In the genomic region with DNA sequence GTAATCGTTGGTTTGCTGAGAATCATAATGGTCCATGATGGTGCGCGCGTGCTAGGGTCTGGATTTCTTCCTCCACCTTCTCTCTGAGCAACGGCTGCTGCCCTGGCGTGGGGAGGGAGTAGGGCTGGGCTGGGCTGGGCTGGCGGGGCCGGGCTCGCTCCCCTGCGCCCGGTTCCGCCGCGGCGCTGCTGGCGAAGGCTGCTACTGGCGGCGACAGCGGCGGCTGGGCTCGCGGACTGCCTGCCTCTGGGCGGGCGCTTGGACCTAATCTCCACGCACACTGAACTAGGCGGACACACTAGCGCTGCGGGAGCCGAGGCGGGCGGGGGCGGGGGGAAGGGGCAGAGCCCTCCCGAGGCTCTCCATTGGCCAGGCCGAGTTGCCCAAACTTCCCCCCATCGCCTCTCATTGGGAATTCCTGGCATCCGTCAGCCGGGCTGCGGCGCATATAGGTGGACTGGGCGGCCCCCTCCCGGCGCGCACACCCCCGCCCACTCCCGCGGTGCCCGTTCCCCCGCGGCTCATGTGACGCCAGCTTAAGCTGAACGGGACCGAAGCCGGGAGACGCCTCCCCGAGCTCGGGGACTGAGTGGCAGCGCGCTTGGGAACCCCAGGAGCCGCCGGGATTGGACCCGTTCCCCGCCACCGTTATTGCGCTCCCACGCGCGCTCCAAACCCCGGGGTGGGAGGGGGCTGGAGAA, we compare ENCODE assay signal across 8 cellular contexts. TPM values are rescaled to one million over a fixed set of nuclear protein-coding genes. Genes with fewer than 3 reads are reported as not detected.
DNase-seq lines count a peak whose midpoint lies in the region; ATAC-seq and TF ChIP-seq lines count a peak whose summit lies in the region.

Gene ACTN1, minus strand, starts transcription at position 282 of the 701 bp plus-strand sequence. Its CDS starts 246 bp downstream, at position 36.

- peak within 1 kb of the TSS; percentile 94 for H3K27ac ChIP-seq in liver (ENCODE audit: low read depth in 1 of 2, low read length in 2 of 2)

- H3K4me3 ChIP-seq in liver (ENCODE audit: low read depth in 1 of 3, low read length in 3 of 3): peak within 1 kb of the TSS; percentile 67 to 92 (median 87)

- H3K9ac ChIP-seq in liver (ENCODE audit: low read depth in 1 of 2, low read length in 2 of 2): peak within 1 kb of the TSS; percentile 43 to 68

- DNase-seq in DMS153 (lab: John Stamatoyannopoulos, UW): peak; percentile 93
- peak; percentile 97 for DNase-seq in HK-2 (ENCODE audit: unreplicated experiment)
- DNase-seq in NCI-H82 treated with DMSO at 0.1 percent for 48 hours (lab: John Stamatoyannopoulos, UW; ENCODE audit: unreplicated experiment): peak; percentile 78
- DNase-seq in activated CD8-positive, alpha-beta memory T cell treated with anti-CD3 and anti-CD28 coated beads for 24 hours: peak; percentile 86
- peak; percentile 96 for DNase-seq in ecto neural progenitor cell (ENCODE audit: low spot score)
- peak; percentile 59 to 65 for DNase-seq in stimulated activated CD4-positive, alpha-beta T cell treated with anti-CD3 and anti-CD28 coated beads, Interleukin-2, amount 100 ng/mL, for 48 hours

- no peak for ATAC-seq in HG03095 (IDR thresholded peaks at IDR 0.05; ENCODE audit: unreplicated experiment)

- 1% methylated on average over 68 of the region's 68 CpGs for WGBS in liver

- H3K9me3 ChIP-seq in liver (ENCODE audit: control insufficient read depth in 4 of 4, low read length in 3 of 4): no peaks in the 10 kb centered on the region

- H3K36me3 ChIP-seq in liver (ENCODE audit: control insufficient read depth in 4 of 4, insufficient read depth in 3 of 4, low read depth in 1 of 4, low read length in 3 of 4): no peaks in the 10 kb centered on the region

- TF ChIP-seq RAD21 in liver (IDR thresholded peaks at IDR 0.05): peak; percentile 27 to 53

- H3K27me3 ChIP-seq in liver (ENCODE audit: control insufficient read depth in 4 of 4, insufficient read depth in 4 of 4, low read length in 3 of 4): no peaks in the 10 kb centered on the region

- peaks cover 12 to 44% (median 37%) of the 10 kb centered on the region in 4 donors for H3K4me1 ChIP-seq in liver (ENCODE audit: control insufficient read depth in 4 of 4, insufficient read depth in 4 of 4, low read length in 3 of 4)

- no peak for TF ChIP-seq CTCF in liver (IDR thresholded peaks at IDR 0.05; ENCODE audit: low read depth, low read length, missing input control)

TF ChIP-seq in liver, 16 proteins besides CTCF, POLR2A, EP300 and RAD21:
- TF ChIP-seq SP1 (IDR thresholded peaks at IDR 0.05) (peak; percentile 92), NR2F2 (IDR thresholded peaks at IDR 0.05) (no peak), JUND (IDR thresholded peaks at IDR 0.05) (no peak), YY1 (IDR thresholded peaks at IDR 0.05) (peak; percentile 85), HNF4A (conservative IDR thresholded peaks at IDR 0.05) (peak in 1 of 2 donors; percentile 30), GABPA (IDR thresholded peaks at IDR 0.05 in 1 of 2, conservative IDR thresholded peaks at IDR 0.05 in 1 of 2) (peak in 1 of 2 donors; percentile 25), EGR1 (IDR thresholded peaks at IDR 0.05; ENCODE audit: low read depth in 2 of 2) (peak; percentile 87 to 93), ATF3 (IDR thresholded peaks at IDR 0.05) (no peak), RXRA (IDR thresholded peaks at IDR 0.05) (peak in 1 of 2 donors; percentile 8), HNF4G (IDR thresholded peaks at IDR 0.05) (no peak), ZBTB33 (IDR thresholded peaks at IDR 0.05) (no peak), FOXA2 (IDR thresholded peaks at IDR 0.05) (no peak), MAX (IDR thresholded peaks at IDR 0.05) (no peak), FOXA1 (IDR thresholded peaks at IDR 0.05) (no peak), TAF1 (conservative IDR thresholded peaks at IDR 0.05) (peak; percentile 86)
- TF ChIP-seq, protein P1, sequence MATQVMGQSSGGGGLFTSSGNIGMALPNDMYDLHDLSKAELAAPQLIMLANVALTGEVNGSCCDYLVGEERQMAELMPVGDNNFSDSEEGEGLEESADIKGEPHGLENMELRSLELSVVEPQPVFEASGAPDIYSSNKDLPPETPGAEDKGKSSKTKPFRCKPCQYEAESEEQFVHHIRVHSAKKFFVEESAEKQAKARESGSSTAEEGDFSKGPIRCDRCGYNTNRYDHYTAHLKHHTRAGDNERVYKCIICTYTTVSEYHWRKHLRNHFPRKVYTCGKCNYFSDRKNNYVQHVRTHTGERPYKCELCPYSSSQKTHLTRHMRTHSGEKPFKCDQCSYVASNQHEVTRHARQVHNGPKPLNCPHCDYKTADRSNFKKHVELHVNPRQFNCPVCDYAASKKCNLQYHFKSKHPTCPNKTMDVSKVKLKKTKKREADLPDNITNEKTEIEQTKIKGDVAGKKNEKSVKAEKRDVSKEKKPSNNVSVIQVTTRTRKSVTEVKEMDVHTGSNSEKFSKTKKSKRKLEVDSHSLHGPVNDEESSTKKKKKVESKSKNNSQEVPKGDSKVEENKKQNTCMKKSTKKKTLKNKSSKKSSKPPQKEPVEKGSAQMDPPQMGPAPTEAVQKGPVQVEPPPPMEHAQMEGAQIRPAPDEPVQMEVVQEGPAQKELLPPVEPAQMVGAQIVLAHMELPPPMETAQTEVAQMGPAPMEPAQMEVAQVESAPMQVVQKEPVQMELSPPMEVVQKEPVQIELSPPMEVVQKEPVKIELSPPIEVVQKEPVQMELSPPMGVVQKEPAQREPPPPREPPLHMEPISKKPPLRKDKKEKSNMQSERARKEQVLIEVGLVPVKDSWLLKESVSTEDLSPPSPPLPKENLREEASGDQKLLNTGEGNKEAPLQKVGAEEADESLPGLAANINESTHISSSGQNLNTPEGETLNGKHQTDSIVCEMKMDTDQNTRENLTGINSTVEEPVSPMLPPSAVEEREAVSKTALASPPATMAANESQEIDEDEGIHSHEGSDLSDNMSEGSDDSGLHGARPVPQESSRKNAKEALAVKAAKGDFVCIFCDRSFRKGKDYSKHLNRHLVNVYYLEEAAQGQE (IDR thresholded peaks at IDR 0.05): peak; percentile 67
TF ChIP-seq in liver: peak in this region for 8.

RNA-seq across cellular contexts. Expression of gene ACTN1, which starts in this region (rescaled TPM):
- 100 to 1,000 TPM in 1 of 2 donors, 10 to 100 TPM in 1; 55.4 to 100 TPM for total RNA-seq in liver
- 10 to 100 TPM; 36.2 to 70.7 TPM for polyA plus RNA-seq in liver
